Comparison of ENCODE assay signal across 12 cellular contexts in the genomic region with DNA sequence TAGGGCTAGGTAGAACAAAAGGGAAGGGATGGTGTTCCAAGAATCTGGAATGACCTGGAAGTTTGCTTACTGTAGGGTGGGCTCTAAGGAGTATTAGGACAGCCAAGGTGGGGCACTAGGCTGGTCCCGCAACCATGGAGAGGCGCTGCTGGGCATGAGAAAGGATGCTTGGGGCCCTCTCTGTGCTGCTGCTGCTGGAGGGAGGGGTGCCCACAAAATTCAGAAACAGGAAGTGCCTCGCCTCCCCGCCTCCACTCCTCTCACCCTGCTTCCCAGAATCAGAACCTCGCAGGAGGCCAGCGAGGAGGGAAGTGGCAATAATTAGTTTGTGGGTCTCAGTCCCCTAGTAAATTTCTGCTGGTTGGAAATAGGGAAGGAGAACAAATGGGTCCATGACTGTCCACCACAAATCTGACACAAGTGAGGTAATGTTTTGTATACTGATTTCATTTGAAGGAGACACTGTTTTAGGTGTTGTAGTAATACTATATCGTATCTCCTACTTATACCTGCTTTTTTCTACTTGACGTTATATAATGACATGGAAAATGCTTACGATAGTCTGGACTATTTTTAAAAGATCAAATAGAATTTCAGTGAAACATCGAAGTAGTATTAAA. TPM values are rescaled to one million over a fixed set of nuclear protein-coding genes. Genes with fewer than 3 reads are reported as not detected.
A peak's percentile ranks its signal among the peaks of the same experiment; 100 is the strongest.
DNase-seq lines count a peak whose midpoint lies in the region; ATAC-seq lines count a peak whose summit lies in the region.
"Had no signal": no experiment of that assay in that cellular context is flagged by ENCODE, and none has a peak within 500 bp of the region (broad histone marks: within the 10 kb centered on the region; RNA-seq: fewer than 3 reads in every experiment).

No MANE protein-coding gene starts in this region.

- peaks cover 14% of the 10 kb centered on the region for H3K4me1 ChIP-seq in CD4-positive, CD25-positive, alpha-beta regulatory T cell (ENCODE audit: control insufficient read depth, insufficient read depth, low read length, poor library complexity, severe bottlenecking)

- H3K9me3 ChIP-seq in CD4-positive, CD25-positive, alpha-beta regulatory T cell (ENCODE audit: control insufficient read depth in 2 of 2, low read length in 2 of 2), result no peaks in the 10 kb centered on the region
- no peaks in the 10 kb centered on the region for H3K9me3 ChIP-seq in T-helper 17 cell (ENCODE audit: control insufficient read depth, low read length, poor library complexity, severe bottlenecking)

- peak overlapping the region; percentile 49 for H3K27ac ChIP-seq in CD4-positive, CD25-positive, alpha-beta regulatory T cell (ENCODE audit: insufficient read depth, low read length, poor library complexity, severe bottlenecking)

- H3K27ac Mint-ChIP-seq in CD4-positive, CD25-positive, alpha-beta regulatory T cell, result peak overlapping the region; percentile 75 to 97 (median 91)
- peak overlapping the region; percentile 91 for H3K27ac Mint-ChIP-seq in T-helper 17 cell
- peak overlapping the region; percentile 36 to 96 (median 88) for H3K27ac Mint-ChIP-seq in naive thymus-derived CD8-positive, alpha-beta T cell

- no peaks in the 10 kb centered on the region for H3K36me3 Mint-ChIP-seq in CD4-positive, CD25-positive, alpha-beta regulatory T cell
- H3K36me3 Mint-ChIP-seq in T-helper 17 cell (ENCODE audit: low read depth), result no peaks in the 10 kb centered on the region
- H3K36me3 Mint-ChIP-seq in naive thymus-derived CD8-positive, alpha-beta T cell, result no peaks in the 10 kb centered on the region

- H3K27me3 Mint-ChIP-seq in CD4-positive, CD25-positive, alpha-beta regulatory T cell, result peaks cover 5% of the 10 kb centered on the region
- H3K27me3 Mint-ChIP-seq in T-helper 17 cell, result no peaks in the 10 kb centered on the region
- H3K27me3 Mint-ChIP-seq in naive thymus-derived CD8-positive, alpha-beta T cell, result no peaks in the 10 kb centered on the region

- H3K27me3 ChIP-seq in CD4-positive, CD25-positive, alpha-beta regulatory T cell (ENCODE audit: control insufficient read depth, insufficient read depth, low read length), result no peaks in the 10 kb centered on the region

- H3K9me3 Mint-ChIP-seq in CD4-positive, CD25-positive, alpha-beta regulatory T cell, result peaks cover 0 to 4% (median 0%) of the 10 kb centered on the region in 7 donors
- no peaks in the 10 kb centered on the region for H3K9me3 Mint-ChIP-seq in naive thymus-derived CD8-positive, alpha-beta T cell

- POLR2A ChIA-PET in naive thymus-derived CD8-positive, alpha-beta T cell (lab: Charles Lee), result interaction anchor here (0.8 kb wide), 1 partner anchor 89 kb away, joined by 4 read pairs; no protein-coding TSS in a partner anchor

- ATAC-seq in CD4-positive, CD25-positive, alpha-beta regulatory T cell (ENCODE audit: low read depth in 2 of 2), result peak; percentile 90 to 95
- ATAC-seq in T-helper 17 cell (peak; percentile 82), GM18909 (IDR thresholded peaks at IDR 0.05; ENCODE audit: poor library complexity, unreplicated experiment) (no peak), HG03139 (IDR thresholded peaks at IDR 0.05; ENCODE audit: unreplicated experiment) (no peak), HG03045 (IDR thresholded peaks at IDR 0.05; ENCODE audit: unreplicated experiment) (no peak)
- peak; percentile 80 to 92 for ATAC-seq in naive thymus-derived CD8-positive, alpha-beta T cell
- ATAC-seq: left lobe of liver had no signal

- H3K36me3 ChIP-seq in CD4-positive, CD25-positive, alpha-beta regulatory T cell (ENCODE audit: control insufficient read depth, insufficient read depth, low read length), result no peaks in the 10 kb centered on the region

- DNase-seq in CD4-positive, CD25-positive, alpha-beta regulatory T cell, result peak; percentile 19 to 88 (median 40)
- peak; percentile 12 to 17 (median 14) for DNase-seq in T-helper 17 cell
- DNase-seq in activated T-cell treated with anti-CD3 and anti-CD28 coated beads, Interleukin-2, amount 50 U/mL, for 48 hours, result peak; percentile 52 to 64
- DNase-seq in naive thymus-derived CD8-positive, alpha-beta T cell, result peak in 9 of 10 donors; percentile 3 to 70 (median 20)
- no peak for DNase-seq in hypothalamus (lab: John Stamatoyannopoulos, UW)
- DNase-seq: ACHN, GF-D8, NCI-H2171 had no signal

- peaks cover 18 to 33% (median 23%) of the 10 kb centered on the region in 4 donors for H3K4me1 Mint-ChIP-seq in CD4-positive, CD25-positive, alpha-beta regulatory T cell
- peaks cover 18% of the 10 kb centered on the region for H3K4me1 Mint-ChIP-seq in T-helper 17 cell
- H3K4me1 Mint-ChIP-seq in naive thymus-derived CD8-positive, alpha-beta T cell, result peaks cover 8 to 27% (median 18%) of the 10 kb centered on the region in 4 donors

- peak overlapping the region; percentile 60 for H3K4me3 ChIP-seq in CD4-positive, CD25-positive, alpha-beta regulatory T cell (ENCODE audit: low read depth, low read length)

- peak overlapping the region; percentile 76 to 89 (median 80) for H3K4me3 Mint-ChIP-seq in CD4-positive, CD25-positive, alpha-beta regulatory T cell
- H3K4me3 Mint-ChIP-seq in T-helper 17 cell, result peak overlapping the region; percentile 79
- peak overlapping the region; percentile 2 to 77 (median 73) for H3K4me3 Mint-ChIP-seq in naive thymus-derived CD8-positive, alpha-beta T cell

RNA-seq across cellular contexts. Expression of gene PDCL3, which starts 7.9 kb away (rescaled TPM):
- 45.2 TPM for total RNA-seq in CD4-positive, CD25-positive, alpha-beta regulatory T cell
- 10 to 100 TPM; 52.1 to 62.5 (median 58.1) TPM for polyA plus RNA-seq in CD4-positive, CD25-positive, alpha-beta regulatory T cell
- 10 to 100 TPM; 24.6 to 25.7 TPM for total RNA-seq in T-helper 17 cell
- total RNA-seq in naive thymus-derived CD8-positive, alpha-beta T cell, result 10 to 100 TPM; 21.1 to 21.8 TPM
- 10 to 100 TPM; 54.8 to 67.4 (median 58.4) TPM for polyA plus RNA-seq in naive thymus-derived CD8-positive, alpha-beta T cell

Comparison
In these comparisons a context has a peak if more than half of its experiments do, and no peak if none do; other contexts are left out.
1. ATAC-seq: peak in CD4-positive, CD25-positive, alpha-beta regulatory T cell (2 of 2), T-helper 17 cell (single experiment) and naive thymus-derived CD8-positive, alpha-beta T cell (2 of 2); none in GM18909 (single experiment), HG03139 (single experiment) and HG03045 (single experiment).
2. DNase-seq: peak in CD4-positive, CD25-positive, alpha-beta regulatory T cell (3 of 3), T-helper 17 cell (3 of 3), activated T-cell treated with anti-CD3 and anti-CD28 coated beads, Interleukin-2, amount 50 U/mL, for 48 hours (2 of 2) and naive thymus-derived CD8-positive, alpha-beta T cell (9 of 10); none in hypothalamus (0 of 51).
3. Peak in every context shown above with its lines, with median percentiles within 50 percentile points of each other: H3K27ac Mint-ChIP-seq and H3K4me3 Mint-ChIP-seq.